Comparison of ENCODE assay signal across 15 cellular contexts in the genomic region with DNA sequence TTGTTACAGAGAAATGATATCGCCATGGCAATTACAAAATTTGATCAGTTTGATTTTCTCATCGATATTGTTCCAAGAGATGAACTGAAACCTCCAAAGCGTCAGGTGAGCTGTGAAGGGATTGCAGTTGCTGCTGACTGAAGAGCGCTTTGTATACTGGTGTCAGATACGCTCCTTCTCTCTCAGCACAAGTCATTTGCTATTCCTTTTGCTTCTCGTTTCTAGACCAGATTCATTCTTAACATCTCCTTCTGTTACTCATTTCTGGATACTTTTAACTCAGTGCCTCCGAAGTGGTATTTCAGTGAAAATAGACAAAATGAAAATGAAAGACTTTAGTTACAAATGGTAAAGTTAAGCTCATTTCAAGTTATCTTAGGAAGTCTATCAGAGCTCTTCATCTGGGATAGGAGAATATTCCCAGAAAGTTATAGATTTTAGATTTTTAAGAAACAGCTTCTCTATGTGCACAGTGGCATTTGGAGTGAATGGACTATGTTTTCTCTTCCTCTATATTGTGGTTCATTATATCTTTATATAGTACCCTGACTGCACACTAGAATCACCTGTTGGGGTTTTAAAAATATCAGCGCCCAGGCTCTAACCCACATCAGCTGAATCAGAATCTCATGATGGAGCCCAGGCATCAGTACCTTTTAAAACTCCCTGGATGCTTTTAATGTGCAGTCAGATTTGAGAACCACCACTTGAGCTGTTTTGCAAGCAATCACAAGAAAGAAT. TPM values are rescaled to one million over a fixed set of nuclear protein-coding genes. Genes with fewer than 3 reads are reported as not detected.
DNase-seq lines count a peak whose midpoint lies in the region; ATAC-seq, FAIRE-seq and TF ChIP-seq lines count a peak whose summit lies in the region.
"Had no signal": no experiment of that assay in that cellular context is flagged by ENCODE, and none has a peak within 500 bp of the region (broad histone marks: within the 10 kb centered on the region; RNA-seq: fewer than 3 reads in every experiment).

No MANE protein-coding gene starts in this region.

- no peaks in the 10 kb centered on the region for H3K4me1 ChIP-seq in muscle layer of duodenum (ENCODE audit: control insufficient read depth in 1 of 2, insufficient read depth in 2 of 2, low read length in 2 of 2)
- H3K4me1 ChIP-seq: vagina had no signal

- H3K36me3 ChIP-seq in muscle layer of duodenum (ENCODE audit: control insufficient read depth in 1 of 2, insufficient read depth in 2 of 2, low read length in 2 of 2), result peaks cover 71 to 75% of the 10 kb centered on the region in 2 donors

- peak; percentile 78 for FAIRE-seq in GM19239 (lab: Jason Lieb, UNC)
- FAIRE-seq: astrocyte had no signal

- H3K27me3 ChIP-seq in muscle layer of duodenum (ENCODE audit: low read depth, low read length), result no peaks in the 10 kb centered on the region
- H3K27me3 ChIP-seq: esophagus squamous epithelium, SJCRH30, vagina had no signal

- no peak overlapping the region for H3K4me3 ChIP-seq in muscle layer of duodenum (ENCODE audit: low read depth in 1 of 2, low read length in 2 of 2)
- H3K4me3 ChIP-seq: esophagus squamous epithelium, SJCRH30, vagina had no signal

- ATAC-seq in HG03565 (IDR thresholded peaks at IDR 0.05; ENCODE audit: unreplicated experiment) (peak; percentile 65), GM21526 (IDR thresholded peaks at IDR 0.05; ENCODE audit: low FRiP score, unreplicated experiment) (no peak)
- ATAC-seq: left ventricle myocardium superior had no signal

- DNase-seq in GM13976 (ENCODE audit: low spot score) (peak; percentile 65), GM19239 (ENCODE audit: insufficient read length, low spot score) (no peak), occipital lobe (lab: John Stamatoyannopoulos, UW) (no peak), putamen (ENCODE audit: low spot score) (no peak)
- DNase-seq: dermis blood vessel endothelial cell; EL; esophagus squamous epithelium; left ventricle myocardium superior; SJCRH30; stimulated activated CD4-positive, alpha-beta T cell treated with anti-CD3 and anti-CD28 coated beads, Interleukin-2, amount 100 ng/mL, for 48 hours had no signal

- in situ Hi-C loops in GM13976 (cut with MboI; ENCODE audit: low sequenced_read_pairs, unreplicated experiment), result no loop called here

- H3K27ac ChIP-seq in muscle layer of duodenum (ENCODE audit: low read length), result peak overlapping the region; percentile 12
- H3K27ac ChIP-seq: esophagus squamous epithelium, SJCRH30, vagina had no signal

- TF ChIP-seq CTCF in GM13976 (IDR thresholded peaks at IDR 0.05; ENCODE audit: borderline replicate concordance, control extremely low read depth, extremely low read depth, insufficient read depth, missing control alignments), result no peak

- no peaks in the 10 kb centered on the region for H3K9me3 ChIP-seq in muscle layer of duodenum (ENCODE audit: control insufficient read depth in 1 of 2, low read length in 2 of 2)
- H3K9me3 ChIP-seq: esophagus squamous epithelium, SJCRH30, vagina had no signal

RNA-seq across cellular contexts. Expression of gene KCNQ4, which starts 30.3 kb away (rescaled TPM):
- 1.7 TPM for total RNA-seq in occipital lobe
- total RNA-seq: dermis blood vessel endothelial cell had no signal
